Comparison of ENCODE assay signal across 9 cellular contexts in the genomic region with DNA sequence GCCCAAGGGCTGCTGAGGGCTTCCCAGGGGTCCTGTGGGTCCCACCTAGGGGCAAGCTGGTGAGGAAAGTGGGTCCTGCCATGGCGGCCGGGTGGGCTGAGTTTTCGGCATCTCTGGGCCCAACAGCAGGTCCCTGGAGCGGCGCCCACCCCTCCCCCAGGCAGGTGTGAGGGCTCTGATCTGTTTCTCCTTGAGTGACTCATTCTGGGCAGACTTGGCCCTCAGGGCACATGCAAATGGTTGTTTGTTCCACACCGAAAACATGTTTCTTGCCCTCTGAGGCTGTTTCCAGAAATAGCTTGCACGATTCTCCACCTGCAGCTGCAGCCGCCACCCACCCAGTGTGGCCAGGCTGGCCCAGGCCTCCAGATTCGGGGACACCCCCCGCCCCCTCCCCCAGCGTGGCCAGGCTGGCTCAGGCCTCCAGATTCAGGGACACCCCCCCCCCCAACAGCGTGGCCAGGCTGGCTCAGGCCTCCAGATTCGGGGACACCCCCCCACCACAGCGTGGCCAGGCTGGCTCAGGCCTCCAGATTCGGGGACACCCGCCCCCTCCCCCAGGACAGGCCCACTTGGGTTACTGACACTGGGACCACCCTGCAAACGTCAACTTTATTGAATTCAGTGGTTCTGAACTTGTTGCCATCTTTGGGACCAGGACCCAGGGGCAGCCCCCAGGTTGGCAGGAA. TPM values are rescaled to one million over a fixed set of nuclear protein-coding genes. Genes with fewer than 3 reads are reported as not detected.
DNase-seq lines count a peak whose midpoint lies in the region; ATAC-seq and TF ChIP-seq lines count a peak whose summit lies in the region.
"Not testable (repeated sequence)": the region's sequence is repeated elsewhere in the genome, so short reads cannot be mapped to it uniquely, and the experiment has no call there.
"Had no signal": no experiment of that assay in that cellular context is flagged by ENCODE, and none has a peak within 500 bp of the region (broad histone marks: within the 10 kb centered on the region; RNA-seq: fewer than 3 reads in every experiment).

No MANE protein-coding gene starts in this region.

- not testable (repeated sequence) for H3K27me3 ChIP-seq in Karpas-422 (ENCODE audit: low read length)

- H3K9me3 ChIP-seq in Karpas-422 (ENCODE audit: low read length): not testable (repeated sequence)

- H4K20me1 ChIP-seq in Karpas-422 (ENCODE audit: insufficient read depth, low read depth, low read length): not testable (repeated sequence)

- not testable (repeated sequence) for H3K9me3 Mint-ChIP-seq in activated T-helper 17 cell treated with anti-CD3 and anti-CD28 coated beads, Interleukin-2, amount 50 U/mL, for 72 hours; stimulated activated memory B cell treated with anti-CD40 and anti-IgM and Interleukin-4, amounts not matched to agents 10 μg/mL and 1 μg/mL and 100 μg/mL, for 72 hours

- not testable (repeated sequence) for H3K36me3 ChIP-seq in Karpas-422 (ENCODE audit: insufficient read depth, low read length)

- H3K9ac ChIP-seq in Karpas-422 (ENCODE audit: low read length): peak overlapping the region; percentile 62

- H3K79me2 ChIP-seq in Karpas-422 (ENCODE audit: low read length): not testable (repeated sequence)

- not testable (repeated sequence) for H2AFZ ChIP-seq in Karpas-422 (ENCODE audit: low read length)

- not testable (repeated sequence) for H3K9me2 ChIP-seq in Karpas-422 (replicated peaks; ENCODE audit: insufficient read depth, low read length)

- ATAC-seq in GM18505 (IDR thresholded peaks at IDR 0.05; ENCODE audit: unreplicated experiment) (peak; percentile 30), GM19324 (IDR thresholded peaks at IDR 0.05; ENCODE audit: low FRiP score, unreplicated experiment) (peak; percentile 67), GM21528 (IDR thresholded peaks at IDR 0.05; ENCODE audit: low FRiP score, unreplicated experiment) (peak; percentile 54), HG02840 (IDR thresholded peaks at IDR 0.05; ENCODE audit: low FRiP score, unreplicated experiment) (peak; percentile 46), HG03139 (IDR thresholded peaks at IDR 0.05; ENCODE audit: unreplicated experiment) (peak; percentile 45)
- peak; percentile 74 for ATAC-seq in activated T-helper 17 cell treated with anti-CD3 and anti-CD28 coated beads, Interleukin-2, amount 50 U/mL, for 72 hours (replicated peaks)
- ATAC-seq in stimulated activated memory B cell treated with anti-CD40 and anti-IgM and Interleukin-4, amounts not matched to agents 10 μg/mL and 1 μg/mL and 100 μg/mL, for 72 hours: peak; percentile 75

- H3K27me3 Mint-ChIP-seq in activated T-helper 17 cell treated with anti-CD3 and anti-CD28 coated beads, Interleukin-2, amount 50 U/mL, for 72 hours: peaks cover 20% of the 10 kb centered on the region
- H3K27me3 Mint-ChIP-seq in stimulated activated memory B cell treated with anti-CD40 and anti-IgM and Interleukin-4, amounts not matched to agents 10 μg/mL and 1 μg/mL and 100 μg/mL, for 72 hours: not testable (repeated sequence)

- not testable (repeated sequence) for H3K4me1 Mint-ChIP-seq in activated T-helper 17 cell treated with anti-CD3 and anti-CD28 coated beads, Interleukin-2, amount 50 U/mL, for 72 hours
- H3K4me1 Mint-ChIP-seq in stimulated activated memory B cell treated with anti-CD40 and anti-IgM and Interleukin-4, amounts not matched to agents 10 μg/mL and 1 μg/mL and 100 μg/mL, for 72 hours: peaks cover 52% of the 10 kb centered on the region

- peak overlapping the region; percentile 28 for H3K4me2 ChIP-seq in Karpas-422 (ENCODE audit: low read depth, low read length, poor library complexity, severe bottlenecking)

- peaks cover 72% of the 10 kb centered on the region for H3K4me1 ChIP-seq in Karpas-422 (ENCODE audit: low read length)

- TF ChIP-seq POLR2A in GM18505 (IDR thresholded peaks at IDR 0.05; ENCODE audit: borderline replicate concordance, extremely low read depth, insufficient read depth, insufficient read length): not testable (repeated sequence)

- H3K4me3 Mint-ChIP-seq in activated T-helper 17 cell treated with anti-CD3 and anti-CD28 coated beads, Interleukin-2, amount 50 U/mL, for 72 hours; stimulated activated memory B cell treated with anti-CD40 and anti-IgM and Interleukin-4, amounts not matched to agents 10 μg/mL and 1 μg/mL and 100 μg/mL, for 72 hours: not testable (repeated sequence)

- peak overlapping the region; percentile 85 for H3K27ac ChIP-seq in Karpas-422 (ENCODE audit: low read length)

- not testable (repeated sequence) for H3K4me3 ChIP-seq in Karpas-422 (ENCODE audit: low read length)

- not testable (repeated sequence) for H3K27ac Mint-ChIP-seq in activated T-helper 17 cell treated with anti-CD3 and anti-CD28 coated beads, Interleukin-2, amount 50 U/mL, for 72 hours
- peak overlapping the region; percentile 99 for H3K27ac Mint-ChIP-seq in stimulated activated memory B cell treated with anti-CD40 and anti-IgM and Interleukin-4, amounts not matched to agents 10 μg/mL and 1 μg/mL and 100 μg/mL, for 72 hours

- peak; percentile 71 for DNase-seq in Karpas-422

- not testable (repeated sequence) for H3K36me3 Mint-ChIP-seq in activated T-helper 17 cell treated with anti-CD3 and anti-CD28 coated beads, Interleukin-2, amount 50 U/mL, for 72 hours (ENCODE audit: low read depth)
- H3K36me3 Mint-ChIP-seq in stimulated activated memory B cell treated with anti-CD40 and anti-IgM and Interleukin-4, amounts not matched to agents 10 μg/mL and 1 μg/mL and 100 μg/mL, for 72 hours: peaks cover 28% of the 10 kb centered on the region

RNA-seq across cellular contexts. Expression of a gene that starts 48.8 kb away (rescaled TPM):
- total RNA-seq in Karpas-422 (2014; rRNA removed; shearing (Covaris generic); ENCODE audit: low replicate concordance): 0.18 TPM in 1 of 2 replicates, not detected in the other
- total RNA-seq in activated T-helper 17 cell treated with anti-CD3 and anti-CD28 coated beads, Interleukin-2, amount 50 U/mL, for 72 hours: 10 to 100 TPM in 1 of 2 donors, 1 to 10 TPM in 1; 2.5 to 12.3 TPM
- total RNA-seq: H1 had no signal
